Comparison of ENCODE assay signal across 1 cellular context in the genomic region with DNA sequence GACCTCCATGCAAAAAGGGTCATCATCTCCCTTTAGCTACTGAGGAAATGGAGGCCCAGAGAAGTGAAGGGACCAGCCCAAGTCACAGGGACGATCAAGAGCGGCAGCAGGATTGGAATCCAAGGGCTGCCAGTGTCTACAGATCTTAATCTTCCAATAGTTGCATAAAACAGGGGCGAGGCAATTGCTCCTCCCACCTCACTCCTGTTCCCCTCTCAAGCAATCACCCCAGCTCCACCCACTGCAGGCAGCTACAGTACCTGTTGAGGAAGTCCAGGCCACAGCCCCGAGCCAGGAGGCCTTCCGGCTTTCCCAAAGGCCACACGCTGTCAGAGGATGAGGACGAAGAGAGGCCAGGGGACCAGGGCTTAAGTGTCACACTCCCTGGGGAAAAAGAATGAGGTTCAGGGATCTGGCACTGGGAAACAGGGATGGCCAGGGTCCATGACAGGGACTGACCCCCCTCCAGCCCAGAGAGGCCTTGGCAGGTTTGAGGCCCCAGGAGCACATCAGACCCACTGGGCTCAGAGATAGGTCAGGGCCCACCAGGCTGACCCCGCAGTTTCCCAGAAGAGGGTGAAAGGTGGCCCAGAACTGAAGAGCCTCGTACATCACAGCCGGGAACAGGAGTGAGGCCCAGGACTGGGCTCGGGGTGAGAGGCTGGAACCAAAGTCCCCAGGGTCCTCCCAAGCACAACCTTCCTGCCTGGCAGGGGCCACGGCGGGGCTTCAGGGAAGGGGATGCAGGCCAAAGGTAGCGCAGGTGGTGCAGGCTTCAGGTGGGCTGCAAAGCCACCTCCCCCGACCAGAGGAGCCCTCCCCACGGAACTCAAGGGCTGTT.
TF ChIP-seq lines count a peak whose summit lies in the region.

No MANE protein-coding gene starts in this region.

TF ChIP-seq in HepG2, 621 proteins besides CTCF, POLR2A, EP300 and RAD21 (continued from another document and continues in another):
- TF ChIP-seq, protein P1, sequence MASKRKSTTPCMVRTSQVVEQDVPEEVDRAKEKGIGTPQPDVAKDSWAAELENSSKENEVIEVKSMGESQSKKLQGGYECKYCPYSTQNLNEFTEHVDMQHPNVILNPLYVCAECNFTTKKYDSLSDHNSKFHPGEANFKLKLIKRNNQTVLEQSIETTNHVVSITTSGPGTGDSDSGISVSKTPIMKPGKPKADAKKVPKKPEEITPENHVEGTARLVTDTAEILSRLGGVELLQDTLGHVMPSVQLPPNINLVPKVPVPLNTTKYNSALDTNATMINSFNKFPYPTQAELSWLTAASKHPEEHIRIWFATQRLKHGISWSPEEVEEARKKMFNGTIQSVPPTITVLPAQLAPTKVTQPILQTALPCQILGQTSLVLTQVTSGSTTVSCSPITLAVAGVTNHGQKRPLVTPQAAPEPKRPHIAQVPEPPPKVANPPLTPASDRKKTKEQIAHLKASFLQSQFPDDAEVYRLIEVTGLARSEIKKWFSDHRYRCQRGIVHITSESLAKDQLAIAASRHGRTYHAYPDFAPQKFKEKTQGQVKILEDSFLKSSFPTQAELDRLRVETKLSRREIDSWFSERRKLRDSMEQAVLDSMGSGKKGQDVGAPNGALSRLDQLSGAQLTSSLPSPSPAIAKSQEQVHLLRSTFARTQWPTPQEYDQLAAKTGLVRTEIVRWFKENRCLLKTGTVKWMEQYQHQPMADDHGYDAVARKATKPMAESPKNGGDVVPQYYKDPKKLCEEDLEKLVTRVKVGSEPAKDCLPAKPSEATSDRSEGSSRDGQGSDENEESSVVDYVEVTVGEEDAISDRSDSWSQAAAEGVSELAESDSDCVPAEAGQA (IDR thresholded peaks at IDR 0.05; ENCODE audit: low read depth), result no peak
- TF ChIP-seq, protein P1 (CRISPR knock-in tag; IDR thresholded peaks at IDR 0.05; ENCODE audit: borderline replicate concordance), result no peak
- TF ChIP-seq ZFYVE20 (CRISPR knock-in tag; IDR thresholded peaks at IDR 0.05; ENCODE audit: borderline replicate concordance, low read depth) (no peak), ZZZ3 (CRISPR knock-in tag; IDR thresholded peaks at IDR 0.05; ENCODE audit: borderline replicate concordance) (no peak), GPN1 (CRISPR knock-in tag; IDR thresholded peaks at IDR 0.05; ENCODE audit: borderline replicate concordance) (no peak), ELF3 (CRISPR knock-in tag; IDR thresholded peaks at IDR 0.05) (peak; percentile 88), ZSCAN21 (CRISPR knock-in tag; IDR thresholded peaks at IDR 0.05; ENCODE audit: borderline replicate concordance) (peak; percentile 62; the same call in 1 of the 2 replicates), GATAD1 (CRISPR knock-in tag; IDR thresholded peaks at IDR 0.05) (no peak), FOXM1 (CRISPR knock-in tag; IDR thresholded peaks at IDR 0.05) (no peak), NFKB2 (CRISPR knock-in tag; IDR thresholded peaks at IDR 0.05; ENCODE audit: borderline replicate concordance) (no peak), GTF2F1 (IDR thresholded peaks at IDR 0.05; ENCODE audit: low read length) (no peak), KDM1A (CRISPR knock-in tag; IDR thresholded peaks at IDR 0.05) (no peak), KDM6A (CRISPR knock-in tag; IDR thresholded peaks at IDR 0.05; ENCODE audit: low read depth) (no peak), CEBPB (IDR thresholded peaks at IDR 0.05; ENCODE audit: borderline replicate concordance, low read depth, low read length) (0 out of 2 replicates have a peak, but pooled peaks have one; percentile 21), ZNF235 (CRISPR knock-in tag; IDR thresholded peaks at IDR 0.05; ENCODE audit: borderline replicate concordance) (0 out of 2 replicates have a peak, but pooled peaks have one; percentile 14), ZNF10 (CRISPR knock-in tag; IDR thresholded peaks at IDR 0.05; ENCODE audit: borderline replicate concordance, low read depth) (no peak), ZKSCAN1 (IDR thresholded peaks at IDR 0.05; ENCODE audit: low read length) (no peak), ZNF441 (CRISPR knock-in tag; IDR thresholded peaks at IDR 0.05; ENCODE audit: borderline replicate concordance) (no peak), RXRA (CRISPR knock-in tag; IDR thresholded peaks at IDR 0.05) (peak; percentile 17; the same call in 1 of the 2 replicates), SP2 (CRISPR knock-in tag; IDR thresholded peaks at IDR 0.05) (no peak), THYN1 (CRISPR knock-in tag; IDR thresholded peaks at IDR 0.05; ENCODE audit: borderline replicate concordance, low read depth) (no peak), ZNF550 (CRISPR knock-in tag; IDR thresholded peaks at IDR 0.05; ENCODE audit: borderline replicate concordance) (no peak)
- TF ChIP-seq, protein P2, sequence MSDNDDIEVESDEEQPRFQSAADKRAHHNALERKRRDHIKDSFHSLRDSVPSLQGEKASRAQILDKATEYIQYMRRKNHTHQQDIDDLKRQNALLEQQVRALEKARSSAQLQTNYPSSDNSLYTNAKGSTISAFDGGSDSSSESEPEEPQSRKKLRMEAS (IDR thresholded peaks at IDR 0.05), result peak; percentile 60; the same call in 1 of the 2 replicates
- TF ChIP-seq, protein P3, sequence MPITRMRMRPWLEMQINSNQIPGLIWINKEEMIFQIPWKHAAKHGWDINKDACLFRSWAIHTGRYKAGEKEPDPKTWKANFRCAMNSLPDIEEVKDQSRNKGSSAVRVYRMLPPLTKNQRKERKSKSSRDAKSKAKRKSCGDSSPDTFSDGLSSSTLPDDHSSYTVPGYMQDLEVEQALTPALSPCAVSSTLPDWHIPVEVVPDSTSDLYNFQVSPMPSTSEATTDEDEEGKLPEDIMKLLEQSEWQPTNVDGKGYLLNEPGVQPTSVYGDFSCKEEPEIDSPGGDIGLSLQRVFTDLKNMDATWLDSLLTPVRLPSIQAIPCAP (CRISPR knock-in tag; IDR thresholded peaks at IDR 0.05; ENCODE audit: low read depth), result no peak
- TF ChIP-seq, protein P4, sequence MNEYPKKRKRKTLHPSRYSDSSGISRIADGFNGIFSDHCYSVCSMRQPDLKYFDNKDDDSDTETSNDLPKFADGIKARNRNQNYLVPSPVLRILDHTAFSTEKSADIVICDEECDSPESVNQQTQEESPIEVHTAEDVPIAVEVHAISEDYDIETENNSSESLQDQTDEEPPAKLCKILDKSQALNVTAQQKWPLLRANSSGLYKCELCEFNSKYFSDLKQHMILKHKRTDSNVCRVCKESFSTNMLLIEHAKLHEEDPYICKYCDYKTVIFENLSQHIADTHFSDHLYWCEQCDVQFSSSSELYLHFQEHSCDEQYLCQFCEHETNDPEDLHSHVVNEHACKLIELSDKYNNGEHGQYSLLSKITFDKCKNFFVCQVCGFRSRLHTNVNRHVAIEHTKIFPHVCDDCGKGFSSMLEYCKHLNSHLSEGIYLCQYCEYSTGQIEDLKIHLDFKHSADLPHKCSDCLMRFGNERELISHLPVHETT (CRISPR knock-in tag; conservative IDR thresholded peaks at IDR 0.05), result 0 out of 2 replicates have a peak, but pooled peaks have one; percentile 13
- TF ChIP-seq, protein P5, sequence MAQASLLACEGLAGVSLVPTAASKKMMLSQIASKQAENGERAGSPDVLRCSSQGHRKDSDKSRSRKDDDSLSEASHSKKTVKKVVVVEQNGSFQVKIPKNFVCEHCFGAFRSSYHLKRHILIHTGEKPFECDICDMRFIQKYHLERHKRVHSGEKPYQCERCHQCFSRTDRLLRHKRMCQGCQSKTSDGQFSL (CRISPR knock-in tag; IDR thresholded peaks at IDR 0.05), result 0 out of 2 replicates have a peak, but pooled peaks have one; percentile 37
- TF ChIP-seq, protein P6, sequence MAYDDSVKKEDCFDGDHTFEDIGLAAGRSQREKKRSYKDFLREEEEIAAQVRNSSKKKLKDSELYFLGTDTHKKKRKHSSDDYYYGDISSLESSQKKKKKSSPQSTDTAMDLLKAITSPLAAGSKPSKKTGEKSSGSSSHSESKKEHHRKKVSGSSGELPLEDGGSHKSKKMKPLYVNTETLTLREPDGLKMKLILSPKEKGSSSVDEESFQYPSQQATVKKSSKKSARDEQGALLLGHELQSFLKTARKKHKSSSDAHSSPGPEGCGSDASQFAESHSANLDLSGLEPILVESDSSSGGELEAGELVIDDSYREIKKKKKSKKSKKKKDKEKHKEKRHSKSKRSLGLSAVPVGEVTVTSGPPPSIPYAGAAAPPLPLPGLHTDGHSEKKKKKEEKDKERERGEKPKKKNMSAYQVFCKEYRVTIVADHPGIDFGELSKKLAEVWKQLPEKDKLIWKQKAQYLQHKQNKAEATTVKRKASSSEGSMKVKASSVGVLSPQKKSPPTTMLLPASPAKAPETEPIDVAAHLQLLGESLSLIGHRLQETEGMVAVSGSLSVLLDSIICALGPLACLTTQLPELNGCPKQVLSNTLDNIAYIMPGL (CRISPR knock-in tag; IDR thresholded peaks at IDR 0.05; ENCODE audit: borderline replicate concordance in 1 of 2, low read depth in 1 of 2), result 0 out of 4 replicates have a peak, but pooled peaks of 1 of the 2 experiments have one; percentile 0
- TF ChIP-seq, protein P7, sequence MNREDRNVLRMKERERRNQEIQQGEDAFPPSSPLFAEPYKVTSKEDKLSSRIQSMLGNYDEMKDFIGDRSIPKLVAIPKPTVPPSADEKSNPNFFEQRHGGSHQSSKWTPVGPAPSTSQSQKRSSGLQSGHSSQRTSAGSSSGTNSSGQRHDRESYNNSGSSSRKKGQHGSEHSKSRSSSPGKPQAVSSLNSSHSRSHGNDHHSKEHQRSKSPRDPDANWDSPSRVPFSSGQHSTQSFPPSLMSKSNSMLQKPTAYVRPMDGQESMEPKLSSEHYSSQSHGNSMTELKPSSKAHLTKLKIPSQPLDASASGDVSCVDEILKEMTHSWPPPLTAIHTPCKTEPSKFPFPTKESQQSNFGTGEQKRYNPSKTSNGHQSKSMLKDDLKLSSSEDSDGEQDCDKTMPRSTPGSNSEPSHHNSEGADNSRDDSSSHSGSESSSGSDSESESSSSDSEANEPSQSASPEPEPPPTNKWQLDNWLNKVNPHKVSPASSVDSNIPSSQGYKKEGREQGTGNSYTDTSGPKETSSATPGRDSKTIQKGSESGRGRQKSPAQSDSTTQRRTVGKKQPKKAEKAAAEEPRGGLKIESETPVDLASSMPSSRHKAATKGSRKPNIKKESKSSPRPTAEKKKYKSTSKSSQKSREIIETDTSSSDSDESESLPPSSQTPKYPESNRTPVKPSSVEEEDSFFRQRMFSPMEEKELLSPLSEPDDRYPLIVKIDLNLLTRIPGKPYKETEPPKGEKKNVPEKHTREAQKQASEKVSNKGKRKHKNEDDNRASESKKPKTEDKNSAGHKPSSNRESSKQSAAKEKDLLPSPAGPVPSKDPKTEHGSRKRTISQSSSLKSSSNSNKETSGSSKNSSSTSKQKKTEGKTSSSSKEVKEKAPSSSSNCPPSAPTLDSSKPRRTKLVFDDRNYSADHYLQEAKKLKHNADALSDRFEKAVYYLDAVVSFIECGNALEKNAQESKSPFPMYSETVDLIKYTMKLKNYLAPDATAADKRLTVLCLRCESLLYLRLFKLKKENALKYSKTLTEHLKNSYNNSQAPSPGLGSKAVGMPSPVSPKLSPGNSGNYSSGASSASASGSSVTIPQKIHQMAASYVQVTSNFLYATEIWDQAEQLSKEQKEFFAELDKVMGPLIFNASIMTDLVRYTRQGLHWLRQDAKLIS (CRISPR knock-in tag; IDR thresholded peaks at IDR 0.05), result no peak
- TF ChIP-seq, protein P8, sequence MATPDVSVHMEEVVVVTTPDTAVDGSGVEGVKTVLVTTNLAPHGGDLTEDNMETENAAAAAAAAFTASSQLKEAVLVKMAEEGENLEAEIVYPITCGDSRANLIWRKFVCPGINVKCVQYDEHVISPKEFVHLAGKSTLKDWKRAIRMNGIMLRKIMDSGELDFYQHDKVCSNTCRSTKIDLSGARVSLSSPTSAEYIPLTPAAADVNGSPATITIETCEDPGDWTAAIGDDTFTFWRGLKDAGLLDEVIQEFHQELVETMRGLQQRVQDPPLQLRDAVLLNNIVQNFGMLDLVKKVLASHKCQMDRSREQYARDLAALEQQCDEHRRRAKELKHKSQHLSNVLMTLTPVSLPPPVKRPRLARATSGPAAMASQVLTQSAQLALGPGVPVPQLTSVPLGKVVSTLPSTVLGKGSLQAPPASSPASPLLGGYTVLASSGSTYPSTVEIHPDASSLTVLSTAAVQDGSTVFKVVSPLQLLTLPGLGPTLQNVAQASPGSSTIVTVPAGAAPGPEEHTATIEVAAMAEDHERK (CRISPR knock-in tag; IDR thresholded peaks at IDR 0.05; ENCODE audit: low read depth), result no peak; the same call in 1 of the 2 replicates
- TF ChIP-seq, protein P9, sequence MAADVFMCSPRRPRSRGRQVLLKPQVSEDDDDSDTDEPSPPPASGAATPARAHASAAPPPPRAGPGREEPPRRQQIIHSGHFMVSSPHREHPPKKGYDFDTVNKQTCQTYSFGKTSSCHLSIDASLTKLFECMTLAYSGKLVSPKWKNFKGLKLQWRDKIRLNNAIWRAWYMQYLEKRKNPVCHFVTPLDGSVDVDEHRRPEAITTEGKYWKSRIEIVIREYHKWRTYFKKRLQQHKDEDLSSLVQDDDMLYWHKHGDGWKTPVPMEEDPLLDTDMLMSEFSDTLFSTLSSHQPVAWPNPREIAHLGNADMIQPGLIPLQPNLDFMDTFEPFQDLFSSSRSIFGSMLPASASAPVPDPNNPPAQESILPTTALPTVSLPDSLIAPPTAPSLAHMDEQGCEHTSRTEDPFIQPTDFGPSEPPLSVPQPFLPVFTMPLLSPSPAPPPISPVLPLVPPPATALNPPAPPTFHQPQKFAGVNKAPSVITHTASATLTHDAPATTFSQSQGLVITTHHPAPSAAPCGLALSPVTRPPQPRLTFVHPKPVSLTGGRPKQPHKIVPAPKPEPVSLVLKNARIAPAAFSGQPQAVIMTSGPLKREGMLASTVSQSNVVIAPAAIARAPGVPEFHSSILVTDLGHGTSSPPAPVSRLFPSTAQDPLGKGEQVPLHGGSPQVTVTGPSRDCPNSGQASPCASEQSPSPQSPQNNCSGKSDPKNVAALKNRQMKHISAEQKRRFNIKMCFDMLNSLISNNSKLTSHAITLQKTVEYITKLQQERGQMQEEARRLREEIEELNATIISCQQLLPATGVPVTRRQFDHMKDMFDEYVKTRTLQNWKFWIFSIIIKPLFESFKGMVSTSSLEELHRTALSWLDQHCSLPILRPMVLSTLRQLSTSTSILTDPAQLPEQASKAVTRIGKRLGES (CRISPR knock-in tag; IDR thresholded peaks at IDR 0.05; ENCODE audit: borderline replicate concordance), result no peak
- TF ChIP-seq, protein P10, sequence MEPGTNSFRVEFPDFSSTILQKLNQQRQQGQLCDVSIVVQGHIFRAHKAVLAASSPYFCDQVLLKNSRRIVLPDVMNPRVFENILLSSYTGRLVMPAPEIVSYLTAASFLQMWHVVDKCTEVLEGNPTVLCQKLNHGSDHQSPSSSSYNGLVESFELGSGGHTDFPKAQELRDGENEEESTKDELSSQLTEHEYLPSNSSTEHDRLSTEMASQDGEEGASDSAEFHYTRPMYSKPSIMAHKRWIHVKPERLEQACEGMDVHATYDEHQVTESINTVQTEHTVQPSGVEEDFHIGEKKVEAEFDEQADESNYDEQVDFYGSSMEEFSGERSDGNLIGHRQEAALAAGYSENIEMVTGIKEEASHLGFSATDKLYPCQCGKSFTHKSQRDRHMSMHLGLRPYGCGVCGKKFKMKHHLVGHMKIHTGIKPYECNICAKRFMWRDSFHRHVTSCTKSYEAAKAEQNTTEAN (CRISPR knock-in tag; conservative IDR thresholded peaks at IDR 0.05), result no peak
